Comparison of ENCODE assay signal across 33 cellular contexts in the genomic region with DNA sequence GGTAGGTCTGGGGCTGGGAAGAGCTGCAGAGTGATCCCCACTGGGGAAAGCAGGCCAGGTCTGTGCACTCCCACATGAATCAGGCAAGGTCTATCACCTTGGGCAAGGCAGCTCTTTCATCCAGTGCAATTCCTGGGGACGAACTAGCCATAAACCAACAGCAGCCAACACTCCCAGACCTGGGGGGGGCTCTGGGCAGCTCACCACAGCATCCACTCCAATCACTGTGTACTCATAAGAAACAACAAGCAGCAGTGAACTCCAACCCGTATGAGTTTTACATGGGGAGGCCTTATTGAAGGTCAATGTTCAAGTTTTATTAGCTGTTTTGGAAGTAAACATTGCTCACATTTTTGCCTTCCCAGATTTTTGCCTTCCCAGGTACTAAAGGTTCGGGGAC.
"Had no signal": no experiment of that assay in that cellular context is flagged by ENCODE, and none has a peak within 500 bp of the region (broad histone marks: within the 10 kb centered on the region; RNA-seq: fewer than 3 reads in every experiment).

No MANE protein-coding gene starts in this region.

- H3K4me1 Mint-ChIP-seq: activated CD4-positive, alpha-beta T cell treated with anti-CD3 and anti-CD28 coated beads, Interleukin-2, amount 10 ng/mL, durations not matched to agents 24 days and 14 days; activated naive CD4-positive, alpha-beta T cell treated with anti-CD3 and anti-CD28 coated beads, Interleukin-2, amount 50 U/mL, for 24 hours had no signal

- ATAC-seq: activated CD8-positive, alpha-beta T cell treated with anti-CD3 and anti-CD28 coated beads for 36 hours; T-cell; T-helper 17 cell had no signal

- H3K27ac ChIP-seq: ascending aorta, cardiac muscle cell, KMS-11, SJSA1, WERI-Rb-1 had no signal

- DNase-seq: activated CD4-positive, alpha-beta T cell treated with anti-CD3 and anti-CD28 coated beads for 1 hour; activated CD4-positive, alpha-beta T cell treated with anti-CD3 and anti-CD28 coated beads, Interleukin-2, amount 10 ng/mL, durations not matched to agents 24 days and 14 days; activated CD4-positive, alpha-beta T cell treated with anti-CD3 and anti-CD28 coated beads, Interleukin-2, amount 50 U/mL, for 4 hours; activated CD4-positive, CD25-positive, alpha-beta regulatory T cell; activated CD8-positive, alpha-beta T cell treated with anti-CD3 and anti-CD28 coated beads for 36 hours; activated gamma-delta T cell; activated naive CD4-positive, alpha-beta T cell treated with Interleukin-2 at 50 U/mL for 16 hours; activated naive CD8-positive, alpha-beta T cell treated with anti-CD3 and anti-CD28 coated beads, Interleukin-2, amount 10 ng/mL, durations not matched to agents 7 days and 5 days; activated T-cell treated with anti-CD3 and anti-CD28 coated beads, Interleukin-2, amount 50 U/mL, for 24 hours; amygdala; MM.1S; MV-4-11; NCI-H1092; NCI-H1436 treated with DMSO at 0.1 percent for 48 hours; NCI-H1694 treated with DMSO at 0.1 percent for 48 hours; NCI-H2029; NCI-H2107; NCI-H2171; NCI-H510A; NCI-H526; NCI-H748 treated with DMSO at 0.1 percent for 48 hours; SHP77; SK-N-SH; T-cell; T-helper 17 cell; T-helper 9 cell; WERI-Rb-1 had no signal

- H3K36me3 ChIP-seq: ascending aorta, cardiac muscle cell, SJSA1, WERI-Rb-1 had no signal

- H3K9ac ChIP-seq: KMS-11, SK-N-SH had no signal

- H3K9me3 Mint-ChIP-seq: activated CD4-positive, alpha-beta T cell treated with anti-CD3 and anti-CD28 coated beads, Interleukin-2, amount 10 ng/mL, durations not matched to agents 24 days and 14 days; activated CD8-positive, alpha-beta T cell treated with anti-CD3 and anti-CD28 coated beads for 36 hours; activated naive CD4-positive, alpha-beta T cell treated with anti-CD3 and anti-CD28 coated beads, Interleukin-2, amount 50 U/mL, for 24 hours; activated naive CD8-positive, alpha-beta T cell treated with anti-CD3 and anti-CD28 coated beads, Interleukin-2, amount 10 ng/mL, durations not matched to agents 7 days and 5 days; activated T-cell treated with anti-CD3 and anti-CD28 coated beads, Interleukin-2, amount 50 U/mL, for 24 hours; activated T-helper 2 cell treated with anti-CD3 and anti-CD28 coated beads, Interferon-gamma antibody, Interleukin-2, Interleukin-4, amounts not matched to agents 10 μg/mL and 5 μg/mL and 100 μg/mL, durations not matched to agents 14 hours and 24 hours and 36 hours; T-cell had no signal

- H3K36me3 Mint-ChIP-seq: activated naive CD4-positive, alpha-beta T cell treated with anti-CD3 and anti-CD28 coated beads, Interleukin-2, amount 50 U/mL, for 24 hours; activated naive CD8-positive, alpha-beta T cell treated with anti-CD3 and anti-CD28 coated beads, Interleukin-2, amount 10 ng/mL, durations not matched to agents 7 days and 5 days; T-cell had no signal

- H3K27ac Mint-ChIP-seq: activated CD4-positive, alpha-beta T cell treated with anti-CD3 and anti-CD28 coated beads, Interleukin-2, amount 10 ng/mL, durations not matched to agents 24 days and 14 days; activated CD8-positive, alpha-beta T cell treated with anti-CD3 and anti-CD28 coated beads for 36 hours; activated naive CD4-positive, alpha-beta T cell treated with anti-CD3 and anti-CD28 coated beads, Interleukin-2, amount 50 U/mL, for 24 hours; activated naive CD8-positive, alpha-beta T cell treated with anti-CD3 and anti-CD28 coated beads, Interleukin-2, amount 10 ng/mL, durations not matched to agents 7 days and 5 days; activated T-cell treated with anti-CD3 and anti-CD28 coated beads, Interleukin-2, amount 50 U/mL, for 24 hours; activated T-helper 2 cell treated with anti-CD3 and anti-CD28 coated beads, Interferon-gamma antibody, Interleukin-2, Interleukin-4, amounts not matched to agents 10 μg/mL and 5 μg/mL and 100 μg/mL, durations not matched to agents 14 hours and 24 hours and 36 hours; T-cell; T-helper 17 cell had no signal

- H3K9me3 ChIP-seq: ascending aorta, SJSA1, SK-N-SH had no signal

- H3K4me2 ChIP-seq: KMS-11, SK-N-SH had no signal

- H3K4me3 ChIP-seq: ascending aorta, cardiac muscle cell, SJSA1 had no signal

- H3K4me3 Mint-ChIP-seq: activated CD4-positive, alpha-beta T cell treated with anti-CD3 and anti-CD28 coated beads, Interleukin-2, amount 10 ng/mL, durations not matched to agents 24 days and 14 days; activated CD8-positive, alpha-beta T cell treated with anti-CD3 and anti-CD28 coated beads for 36 hours; activated naive CD4-positive, alpha-beta T cell treated with anti-CD3 and anti-CD28 coated beads, Interleukin-2, amount 50 U/mL, for 24 hours; activated naive CD8-positive, alpha-beta T cell treated with anti-CD3 and anti-CD28 coated beads, Interleukin-2, amount 10 ng/mL, durations not matched to agents 7 days and 5 days; activated T-cell treated with anti-CD3 and anti-CD28 coated beads, Interleukin-2, amount 50 U/mL, for 24 hours; T-cell; T-helper 17 cell had no signal

- H3K4me1 ChIP-seq: SJSA1 had no signal

- H3K27me3 ChIP-seq: ascending aorta, SJSA1 had no signal
